In genomic region chr11:126408901-126409670, GRCh38 we compare ENCODE assay signal across 19 cellular contexts. TPM values are rescaled to one million over a fixed set of nuclear protein-coding genes. Genes with fewer than 3 reads are reported as not detected.
DNase-seq lines count a peak whose midpoint lies in the region; ATAC-seq and TF ChIP-seq lines count a peak whose summit lies in the region.
"Had no signal": no experiment of that assay in that cellular context is flagged by ENCODE, and none has a peak within 500 bp of the region (broad histone marks: within the 10 kb centered on the region; RNA-seq: fewer than 3 reads in every experiment).

No MANE protein-coding gene starts in this region.

- ATAC-seq in Right ventricle myocardium inferior (no peak), T-helper 17 cell (no peak)
- ATAC-seq: K562, PC-3 had no signal

- H3K27me3 ChIP-seq in right atrium auricular region (no peaks in the 10 kb centered on the region), esophagus squamous epithelium (no peaks in the 10 kb centered on the region), MG63 (no peaks in the 10 kb centered on the region)

- peaks cover 0 to 82% of the 10 kb centered on the region in 2 donors for H3K4me1 ChIP-seq in right atrium auricular region
- peaks cover 4 to 71% (median 14%) of the 10 kb centered on the region in 3 donors for H3K4me1 ChIP-seq in esophagus squamous epithelium

- WGBS in esophagus squamous epithelium, 2 donors: 87 to 88% methylated on average over 5 to 10 of the region's 12 CpGs

- H3K36me3 ChIP-seq in right atrium auricular region: peaks cover 43% of the 10 kb centered on the region
- H3K36me3 ChIP-seq in esophagus squamous epithelium: peaks cover 0 to 51% (median 0%) of the 10 kb centered on the region in 3 donors
- H3K36me3 ChIP-seq in MG63: peaks cover 39% of the 10 kb centered on the region

- peak overlapping the region; percentile 36 for H3K4me3 Mint-ChIP-seq in T-helper 17 cell
- H3K4me3 Mint-ChIP-seq: CD8-positive, alpha-beta memory T cell; HFFc6 had no signal

- H3K27ac ChIP-seq in right atrium auricular region (peak overlapping the region; percentile 38 to 88), esophagus squamous epithelium (peak overlapping the region in 3 of 4 donors; percentile 77 to 88 (median 78)), substantia nigra (ENCODE audit: low read depth, low read length, poor library complexity, severe bottlenecking) (peak overlapping the region; percentile 26)

- DNase-seq in right atrium auricular region (ENCODE audit: low spot score) (no peak), Right ventricle myocardium inferior (ENCODE audit: missing footprints) (no peak), T-helper 17 cell (no peak), esophagus squamous epithelium (lab: John Stamatoyannopoulos, UW) (no peak), substantia nigra (lab: John Stamatoyannopoulos, UW) (no peak), T-helper 2 cell (no peak), MG63 (no peak), MV-4-11 (lab: John Stamatoyannopoulos, UW) (no peak)
- DNase-seq: ACHN; C1 segment of cervical spinal cord; CD8-positive, alpha-beta memory T cell; DMS79; HFFc6; NCI-H1417 treated with DMSO at 0.1 percent for 48 hours; NCI-H1930; NCI-H226; PC-3; RPMI8226 had no signal

- H3K4me3 ChIP-seq in right atrium auricular region: no peak overlapping the region
- H3K4me3 ChIP-seq in esophagus squamous epithelium: peak overlapping the region in 2 of 4 donors; percentile 25 to 35
- H3K4me3 ChIP-seq in MG63: no peak overlapping the region
- H3K4me3 ChIP-seq: K562 had no signal

- H3K9me3 ChIP-seq in right atrium auricular region: no peaks in the 10 kb centered on the region
- no peaks in the 10 kb centered on the region for H3K9me3 ChIP-seq in T-helper 17 cell (ENCODE audit: control insufficient read depth, low read length, poor library complexity, severe bottlenecking)
- no peaks in the 10 kb centered on the region for H3K9me3 ChIP-seq in esophagus squamous epithelium
- H3K9me3 ChIP-seq in MG63: no peaks in the 10 kb centered on the region

- H3K36me3 Mint-ChIP-seq in T-helper 17 cell (ENCODE audit: low read depth): peaks cover 8% of the 10 kb centered on the region

- TF ChIP-seq CTCF in right atrium auricular region (IDR thresholded peaks at IDR 0.05) (no peak), esophagus squamous epithelium (IDR thresholded peaks at IDR 0.05) (no peak)

- peaks cover 8% of the 10 kb centered on the region for H3K4me1 Mint-ChIP-seq in T-helper 17 cell
- H3K4me1 Mint-ChIP-seq: CD8-positive, alpha-beta memory T cell had no signal

- H3K27ac Mint-ChIP-seq in T-helper 17 cell: no peak overlapping the region
- H3K27ac Mint-ChIP-seq: HFFc6 had no signal

- intact Hi-C loops in Right ventricle myocardium inferior (cut with DNase I): no loop called here
- intact Hi-C loops in esophagus squamous epithelium (cut with DNase I): no loop called here

- H3K27me3 Mint-ChIP-seq in T-helper 17 cell: no peaks in the 10 kb centered on the region

- no peak for TF ChIP-seq POLR2A in esophagus squamous epithelium (IDR thresholded peaks at IDR 0.05)

RNA-seq across cellular contexts. Expression of gene ST3GAL4, which starts 53.6 kb away (rescaled TPM):
- total RNA-seq in right atrium auricular region: 100 to 1,000 TPM in 1 of 2 donors, 10 to 100 TPM in 1; 67.5 to 103 TPM
- 45.1 TPM for total RNA-seq in Right ventricle myocardium inferior
- 1 to 10 TPM; 3.0 to 4.8 TPM for total RNA-seq in T-helper 17 cell
- total RNA-seq in esophagus squamous epithelium: 100 to 1,000 TPM in 1 of 4 donors, 10 to 100 TPM in 3; 31.0 to 110 (median 51.2) TPM
- total RNA-seq in MG63 (2014; rRNA removed; shearing (Covaris generic); ENCODE audit: low replicate concordance): 44.1 and 57.9 TPM in 2 replicates

Comparison
In these comparisons a context has a peak if more than half of its experiments do, and no peak if none do; other contexts are left out.
1. H3K27ac ChIP-seq: peak in every context shown above with its lines; median percentile 78 in esophagus squamous epithelium; 63 in right atrium auricular region; 26 in substantia nigra.